1 cellular context compared by ENCODE assay signal in the genomic region with DNA sequence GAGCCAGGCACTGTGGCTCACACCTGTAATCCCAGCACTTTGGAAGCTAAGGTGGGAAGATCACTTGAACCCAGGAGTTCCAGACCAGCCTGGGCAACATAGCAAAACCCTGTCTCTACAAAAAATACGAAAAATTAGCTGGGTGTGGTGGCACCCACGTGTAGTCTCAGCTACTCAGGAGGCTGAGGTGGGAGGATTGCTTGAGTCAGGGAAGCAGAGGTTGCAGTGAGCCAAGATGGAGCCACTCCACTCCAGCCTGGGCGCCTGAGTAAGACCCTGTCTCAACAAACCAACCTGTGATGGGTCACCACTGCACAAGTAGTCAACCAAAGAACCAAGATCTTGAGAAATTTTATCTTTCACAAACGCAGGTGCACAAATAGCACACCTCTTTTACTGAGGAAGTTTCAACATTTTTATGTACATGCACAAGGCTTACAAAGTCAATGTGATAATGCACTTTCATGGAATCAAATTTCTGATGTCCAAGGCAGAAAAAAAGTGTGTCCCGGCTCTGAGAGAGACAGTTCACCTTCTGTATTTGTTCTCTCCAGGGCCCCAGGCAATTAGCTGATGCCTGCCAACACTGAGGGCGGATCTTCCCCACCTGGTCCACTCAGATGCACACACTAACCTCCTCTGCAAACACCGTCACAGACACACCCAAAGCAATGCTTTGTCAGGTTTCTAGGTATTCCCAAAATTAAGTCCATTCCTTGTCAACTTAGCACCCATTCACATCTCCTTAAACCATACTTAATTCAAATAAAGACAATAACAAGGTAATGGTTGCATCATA.
TF ChIP-seq lines count a peak whose summit lies in the region.

No MANE protein-coding gene starts in this region.

TF ChIP-seq in HepG2, 621 proteins besides CTCF, POLR2A, EP300 and RAD21:
- TF ChIP-seq RBFOX2 (IDR thresholded peaks at IDR 0.05; ENCODE audit: low read depth, low read length) (peak; percentile 35; the same call in 1 of the 2 replicates), NBN (conservative IDR thresholded peaks at IDR 0.05) (no peak)
- TF ChIP-seq, protein P1, sequence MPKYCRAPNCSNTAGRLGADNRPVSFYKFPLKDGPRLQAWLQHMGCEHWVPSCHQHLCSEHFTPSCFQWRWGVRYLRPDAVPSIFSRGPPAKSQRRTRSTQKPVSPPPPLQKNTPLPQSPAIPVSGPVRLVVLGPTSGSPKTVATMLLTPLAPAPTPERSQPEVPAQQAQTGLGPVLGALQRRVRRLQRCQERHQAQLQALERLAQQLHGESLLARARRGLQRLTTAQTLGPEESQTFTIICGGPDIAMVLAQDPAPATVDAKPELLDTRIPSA (CRISPR knock-in tag; IDR thresholded peaks at IDR 0.05; ENCODE audit: borderline replicate concordance): no peak
